ENCODE assay signal across 18 cellular contexts in the genomic region with DNA sequence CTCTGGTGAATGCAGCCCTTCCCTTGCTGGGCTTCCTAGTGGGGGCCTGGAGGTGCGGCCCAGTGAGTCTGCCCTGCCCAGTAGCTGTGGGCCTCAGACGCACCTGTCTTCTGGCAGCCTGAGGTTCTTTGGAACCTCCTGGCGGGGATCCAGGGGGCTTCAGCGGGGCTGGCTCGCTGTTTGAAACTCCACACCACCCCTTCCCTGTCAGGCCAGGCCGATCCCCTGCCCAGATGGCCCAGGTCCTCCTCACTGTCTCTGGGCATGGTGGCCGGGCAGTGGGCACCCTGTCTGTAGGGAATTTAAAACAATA. TPM values are rescaled to one million over a fixed set of nuclear protein-coding genes. Genes with fewer than 3 reads are reported as not detected.
DNase-seq lines count a peak whose midpoint lies in the region; ATAC-seq and TF ChIP-seq lines count a peak whose summit lies in the region.
"Had no signal": no experiment of that assay in that cellular context is flagged by ENCODE, and none has a peak within 500 bp of the region (broad histone marks: within the 10 kb centered on the region; RNA-seq: fewer than 3 reads in every experiment).

No MANE protein-coding gene starts in this region.

- no peaks in the 10 kb centered on the region for H3K36me3 ChIP-seq in upper lobe of right lung
- H3K36me3 ChIP-seq: BLaER1, MG63 had no signal

- 62% methylated on average over 7 of the region's 7 CpGs for WGBS in right cardiac atrium

- H3K4me1 ChIP-seq in right cardiac atrium (ENCODE audit: control insufficient read depth, insufficient read depth, low read length) (no peaks in the 10 kb centered on the region), upper lobe of right lung (no peaks in the 10 kb centered on the region)
- H3K4me1 ChIP-seq: BLaER1 had no signal

- ATAC-seq in right cardiac atrium (no peak), upper lobe of right lung (no peak)

- H3K4me3 ChIP-seq in right cardiac atrium (ENCODE audit: low read length) (no peak overlapping the region), coronary artery (no peak overlapping the region), upper lobe of right lung (no peak overlapping the region)
- H3K4me3 ChIP-seq: BLaER1, MG63 had no signal

- H3K9me3 ChIP-seq in right cardiac atrium (ENCODE audit: control insufficient read depth, low read length): no peaks in the 10 kb centered on the region
- H3K9me3 ChIP-seq in upper lobe of right lung: no peaks in the 10 kb centered on the region
- H3K9me3 ChIP-seq: MG63 had no signal

- H3K27me3 ChIP-seq in right cardiac atrium (ENCODE audit: control insufficient read depth, insufficient read depth) (no peaks in the 10 kb centered on the region), upper lobe of right lung (peaks cover 58% of the 10 kb centered on the region)

- intact Hi-C loops in cardiac septum (cut with DNase I) (no loop called here), right cardiac atrium (cut with DNase I) (no loop called here), upper lobe of right lung (cut with DNase I) (no loop called here)

- H3K27ac ChIP-seq in right cardiac atrium (ENCODE audit: low read length): no peak overlapping the region
- H3K27ac ChIP-seq in coronary artery: no peak overlapping the region
- no peak overlapping the region for H3K27ac ChIP-seq in upper lobe of right lung
- H3K27ac ChIP-seq: BLaER1 had no signal

- no peak for TF ChIP-seq CTCF in coronary artery (IDR thresholded peaks at IDR 0.05)
- TF ChIP-seq CTCF in upper lobe of right lung (IDR thresholded peaks at IDR 0.05): no peak

- DNase-seq in cardiac septum (ENCODE audit: low spot score) (peak; percentile 53), right cardiac atrium (no peak), coronary artery (ENCODE audit: low spot score) (peak; percentile 40), mesenteric fat pad (ENCODE audit: low spot score) (peak; percentile 41), upper lobe of right lung (peak; percentile 51), SKM-1 (lab: John Stamatoyannopoulos, UW; ENCODE audit: unreplicated experiment) (no peak), globus pallidus (ENCODE audit: low spot score) (no peak)
- DNase-seq: DMS 273 treated with DMSO at 0.1 percent for 48 hours, MG63, NCI-H1105, NCI-H187, NCI-H446, NCI-H748 treated with DMSO at 0.1 percent for 48 hours, SHP77 had no signal

RNA-seq across cellular contexts. Expression of a gene that starts 10.7 kb away (rescaled TPM):
- not detected for total RNA-seq in cardiac septum
- not detected for total RNA-seq in right cardiac atrium
- not detected for polyA plus RNA-seq in right cardiac atrium
- total RNA-seq in mesenteric fat pad: not detected
- not detected for total RNA-seq in upper lobe of right lung
- total RNA-seq: CD8-positive, alpha-beta memory T cell; Daoy; H1 had no signal
- polyA plus RNA-seq: CD8-positive, alpha-beta memory T cell; H1 had no signal

Comparison
In these comparisons a context has a peak if more than half of its experiments do, and no peak if none do; other contexts are left out.
1. DNase-seq: peak in cardiac septum (single experiment), coronary artery (single experiment), mesenteric fat pad (single experiment) and upper lobe of right lung (single experiment); none in right cardiac atrium (0 of 3), SKM-1 (single experiment) and globus pallidus (single experiment).